8 cellular contexts compared by ENCODE assay signal in genomic region chr6:89412071-89413005, GRCh38. TPM values are rescaled to one million over a fixed set of nuclear protein-coding genes. Genes with fewer than 3 reads are reported as not detected.
DNase-seq lines count a peak whose midpoint lies in the region; ATAC-seq and TF ChIP-seq lines count a peak whose summit lies in the region.

TSS of gene RRAGD (minus strand) at chr6:89412273. CDS start at chr6:89411993, 280 bp downstream.

- peak within 1 kb of the TSS; percentile 89 to 98 (median 92) for H3K4me3 Mint-ChIP-seq in CD8-positive, alpha-beta memory T cell
- peak within 1 kb of the TSS; percentile 93 for H3K4me3 Mint-ChIP-seq in activated T-helper 2 cell treated with anti-CD3 and anti-CD28 coated beads, Interferon-gamma antibody, Interleukin-2, Interleukin-4, amounts not matched to agents 10 μg/mL and 5 μg/mL and 100 μg/mL, durations not matched to agents 14 hours and 24 hours and 36 hours (ENCODE audit: low read depth)
- H3K4me3 Mint-ChIP-seq in neural progenitor cell, result peak within 1 kb of the TSS; percentile 91

- peaks cover 10 to 25% (median 14%) of the 10 kb centered on the region in 3 donors for H3K4me1 Mint-ChIP-seq in CD8-positive, alpha-beta memory T cell
- peaks cover 16% of the 10 kb centered on the region for H3K4me1 Mint-ChIP-seq in activated T-helper 2 cell treated with anti-CD3 and anti-CD28 coated beads, Interferon-gamma antibody, Interleukin-2, Interleukin-4, amounts not matched to agents 10 μg/mL and 5 μg/mL and 100 μg/mL, durations not matched to agents 14 hours and 24 hours and 36 hours (ENCODE audit: low read depth)
- peaks cover 61% of the 10 kb centered on the region for H3K4me1 Mint-ChIP-seq in neural progenitor cell

- peak; percentile 32 to 75 (median 47) for DNase-seq in CD8-positive, alpha-beta memory T cell
- peak; percentile 53 for DNase-seq in activated T-helper 2 cell treated with anti-CD3 and anti-CD28 coated beads, Interferon-gamma antibody, Interleukin-2, Interleukin-4, amounts not matched to agents 10 μg/mL and 5 μg/mL and 100 μg/mL, durations not matched to agents 14 hours and 24 hours and 36 hours (ENCODE audit: low spot score)
- peak in 1 of 2 donors; percentile 51 for DNase-seq in foreskin fibroblast
- peak; percentile 79 for DNase-seq in neural progenitor cell (ENCODE audit: low spot score)

- CTCF ChIA-PET in CD8-positive, alpha-beta memory T cell (lab: Charles Lee), result interaction anchor here (0.9 to 5.1 kb wide), 6 partner anchors 20 to 44 kb away, joined by 3 to 24 read pairs (median 7); partner anchors contain the start of gene ANKRD6

- under 1% methylated on average over 85 of the region's 85 CpGs for WGBS in thymus

- no peaks in the 10 kb centered on the region for H3K9me3 ChIP-seq in CD8-positive, alpha-beta memory T cell (ENCODE audit: low read length)
- H3K9me3 ChIP-seq in OCI-LY3 (ENCODE audit: insufficient read depth, low read length) (no peaks in the 10 kb centered on the region), neural progenitor cell (ENCODE audit: low read depth) (no peaks in the 10 kb centered on the region), thymus (ENCODE audit: control insufficient read depth) (no peaks in the 10 kb centered on the region)

- H3K4me2 ChIP-seq in OCI-LY3 (ENCODE audit: low read length) (peak within 1 kb of the TSS; percentile 96), neural progenitor cell (peak within 1 kb of the TSS; percentile 98)

- peaks cover 20% of the 10 kb centered on the region for H3K4me1 ChIP-seq in CD8-positive, alpha-beta memory T cell (ENCODE audit: insufficient read depth, low read length)
- H3K4me1 ChIP-seq in OCI-LY3 (ENCODE audit: low read length) (peaks cover 14% of the 10 kb centered on the region), neural progenitor cell (peaks cover 60% of the 10 kb centered on the region), thymus (ENCODE audit: control insufficient read depth, insufficient read depth, low read length) (peaks cover 13% of the 10 kb centered on the region)

- intact Hi-C loops in activated T-helper 2 cell treated with anti-CD3 and anti-CD28 coated beads, Interferon-gamma antibody, Interleukin-2, Interleukin-4, amounts not matched to agents 10 μg/mL and 5 μg/mL and 100 μg/mL, durations not matched to agents 14 hours and 24 hours and 36 hours (cut with micrococcal nuclease), result loop anchor here (1.0 to 2.0 kb wide), 3 partner anchors 20 to 226 kb away; partner anchors contain the start of genes ANKRD6 and LYRM2

- H3K79me2 ChIP-seq in OCI-LY3 (ENCODE audit: low read length), result no peaks in the 10 kb centered on the region
- H3K79me2 ChIP-seq in neural progenitor cell (ENCODE audit: low read depth), result peaks cover 19% of the 10 kb centered on the region

- H4K20me1 ChIP-seq in OCI-LY3 (ENCODE audit: insufficient read depth, low read length) (peaks cover 18% of the 10 kb centered on the region; the same call in 1 of the 2 replicates), neural progenitor cell (ENCODE audit: low read depth) (peaks cover 16% of the 10 kb centered on the region)

- no peaks in the 10 kb centered on the region for H3K36me3 ChIP-seq in CD8-positive, alpha-beta memory T cell (ENCODE audit: insufficient read depth, low read length)
- H3K36me3 ChIP-seq in OCI-LY3 (replicated peaks; ENCODE audit: low read depth, low read length) (no peaks in the 10 kb centered on the region), neural progenitor cell (no peaks in the 10 kb centered on the region), thymus (ENCODE audit: control insufficient read depth, insufficient read depth) (no peaks in the 10 kb centered on the region)

- H3K27ac ChIP-seq in CD8-positive, alpha-beta memory T cell (ENCODE audit: low read depth, low read length), result peak within 1 kb of the TSS; percentile 15
- H3K27ac ChIP-seq in OCI-LY3 (ENCODE audit: low read length) (no peak within 1 kb of the TSS), neural progenitor cell (no peak within 1 kb of the TSS), thymus (ENCODE audit: low read depth) (peak within 1 kb of the TSS; percentile 64)

- peak within 1 kb of the TSS; percentile 71 for H3K9ac ChIP-seq in OCI-LY3 (ENCODE audit: low read length)
- H3K9ac ChIP-seq in neural progenitor cell, result no peak within 1 kb of the TSS

- H3F3A ChIP-seq in neural progenitor cell (ENCODE audit: low read depth), result peaks cover 72% of the 10 kb centered on the region

- H2AFZ ChIP-seq in OCI-LY3 (ENCODE audit: low read depth, low read length) (peak within 1 kb of the TSS; percentile 86), neural progenitor cell (replicated peaks) (peak within 1 kb of the TSS; percentile 98)

- TF ChIP-seq CTCF in OCI-LY3 (IDR thresholded peaks at IDR 0.05; ENCODE audit: low read depth, low read length), result 0 out of 2 replicates have a peak, but pooled peaks have one; percentile 3
- TF ChIP-seq CTCF in foreskin fibroblast (IDR thresholded peaks at IDR 0.05; ENCODE audit: low read depth, low read length), result no peak
- no peak for TF ChIP-seq CTCF in neural progenitor cell (IDR thresholded peaks at IDR 0.05)

- H3K36me3 Mint-ChIP-seq in CD8-positive, alpha-beta memory T cell, result peaks cover 0 to 4% (median 2%) of the 10 kb centered on the region in 3 donors
- no peaks in the 10 kb centered on the region for H3K36me3 Mint-ChIP-seq in activated T-helper 2 cell treated with anti-CD3 and anti-CD28 coated beads, Interferon-gamma antibody, Interleukin-2, Interleukin-4, amounts not matched to agents 10 μg/mL and 5 μg/mL and 100 μg/mL, durations not matched to agents 14 hours and 24 hours and 36 hours (ENCODE audit: low read depth)
- no peaks in the 10 kb centered on the region for H3K36me3 Mint-ChIP-seq in neural progenitor cell

- H3K27me3 ChIP-seq in CD8-positive, alpha-beta memory T cell (ENCODE audit: insufficient read depth, low read length, poor library complexity, severe bottlenecking), result peaks cover 4% of the 10 kb centered on the region
- peaks cover 62% of the 10 kb centered on the region for H3K27me3 ChIP-seq in OCI-LY3 (ENCODE audit: low read depth, low read length)
- peaks cover 44% of the 10 kb centered on the region for H3K27me3 ChIP-seq in neural progenitor cell
- no peaks in the 10 kb centered on the region for H3K27me3 ChIP-seq in thymus (ENCODE audit: control insufficient read depth, insufficient read depth)

- POLR2A ChIA-PET in CD8-positive, alpha-beta memory T cell (lab: Charles Lee), result interaction anchor here (0.7 to 1.0 kb wide), 4 partner anchors 24 to 417 kb away, joined by 3 to 4 read pairs (median 3); no protein-coding TSS in a partner anchor

- peak within 1 kb of the TSS; percentile 29 to 84 (median 65) for H3K27ac Mint-ChIP-seq in CD8-positive, alpha-beta memory T cell
- peak within 1 kb of the TSS; percentile 86 for H3K27ac Mint-ChIP-seq in activated T-helper 2 cell treated with anti-CD3 and anti-CD28 coated beads, Interferon-gamma antibody, Interleukin-2, Interleukin-4, amounts not matched to agents 10 μg/mL and 5 μg/mL and 100 μg/mL, durations not matched to agents 14 hours and 24 hours and 36 hours
- peak within 1 kb of the TSS; percentile 87 for H3K27ac Mint-ChIP-seq in neural progenitor cell

- ATAC-seq in GM19455 (IDR thresholded peaks at IDR 0.05; ENCODE audit: unreplicated experiment) (peak; percentile 76), HG03571 (IDR thresholded peaks at IDR 0.05; ENCODE audit: unreplicated experiment) (peak; percentile 62)

- peaks cover 28 to 31% of the 10 kb centered on the region in 2 donors for H3K27me3 Mint-ChIP-seq in CD8-positive, alpha-beta memory T cell
- H3K27me3 Mint-ChIP-seq in activated T-helper 2 cell treated with anti-CD3 and anti-CD28 coated beads, Interferon-gamma antibody, Interleukin-2, Interleukin-4, amounts not matched to agents 10 μg/mL and 5 μg/mL and 100 μg/mL, durations not matched to agents 14 hours and 24 hours and 36 hours (ENCODE audit: low read depth), result peaks cover 57% of the 10 kb centered on the region
- peaks cover 19% of the 10 kb centered on the region for H3K27me3 Mint-ChIP-seq in neural progenitor cell (ENCODE audit: insufficient read depth, low read depth)

- peak within 1 kb of the TSS; percentile 68 for H3K4me3 ChIP-seq in CD8-positive, alpha-beta memory T cell (ENCODE audit: low read length)
- H3K4me3 ChIP-seq in OCI-LY3 (ENCODE audit: low read length) (peak within 1 kb of the TSS; percentile 94), foreskin fibroblast (ENCODE audit: low read depth in 1 of 2, low read length in 2 of 2) (peak within 1 kb of the TSS; percentile 32 to 44), neural progenitor cell (peak within 1 kb of the TSS; percentile 89), thymus (ENCODE audit: low read length) (peak within 1 kb of the TSS; percentile 90)

- H3K9me3 Mint-ChIP-seq in CD8-positive, alpha-beta memory T cell, result no peaks in the 10 kb centered on the region
- no peaks in the 10 kb centered on the region for H3K9me3 Mint-ChIP-seq in activated T-helper 2 cell treated with anti-CD3 and anti-CD28 coated beads, Interferon-gamma antibody, Interleukin-2, Interleukin-4, amounts not matched to agents 10 μg/mL and 5 μg/mL and 100 μg/mL, durations not matched to agents 14 hours and 24 hours and 36 hours
- H3K9me3 Mint-ChIP-seq in neural progenitor cell, result no peaks in the 10 kb centered on the region

RNA-seq across cellular contexts. Expression of gene RRAGD, which starts in this region (rescaled TPM):
- 1 to 10 TPM; 7.3 to 8.7 TPM for total RNA-seq in CD8-positive, alpha-beta memory T cell
- 1.4 TPM for polyA plus RNA-seq in CD8-positive, alpha-beta memory T cell
- 6.3 and 7.2 TPM in 2 replicates for total RNA-seq in activated T-helper 2 cell treated with anti-CD3 and anti-CD28 coated beads, Interferon-gamma antibody, Interleukin-2, Interleukin-4, amounts not matched to agents 10 μg/mL and 5 μg/mL and 100 μg/mL, durations not matched to agents 14 hours and 24 hours and 36 hours
- 18.6 and 20.7 TPM in 2 replicates for total RNA-seq in neural progenitor cell (ENCODE audit: low replicate concordance)
- polyA plus RNA-seq in thymus, result 13.0 TPM

Comparison
In these comparisons a context has a peak if more than half of its experiments do, and no peak if none do; other contexts are left out.
1. H3K27ac ChIP-seq: peak in CD8-positive, alpha-beta memory T cell (single experiment) and thymus (single experiment); none in OCI-LY3 (single experiment) and neural progenitor cell (single experiment).
2. H3K4me3 ChIP-seq: peak in every context shown above with its lines; median percentile 94 in OCI-LY3; 90 in thymus; 89 in neural progenitor cell; 68 in CD8-positive, alpha-beta memory T cell; 38 in foreskin fibroblast.
3. Peak in every context shown above with its lines, with median percentiles within 50 percentile points of each other: H3K27ac Mint-ChIP-seq and H3K4me3 Mint-ChIP-seq.